In genomic region chr7:39379416-39379815, GRCh38 we compare ENCODE assay signal across 17 cellular contexts.
DNase-seq lines count a peak whose midpoint lies in the region; TF ChIP-seq lines count a peak whose summit lies in the region.
"Had no signal": no experiment of that assay in that cellular context is flagged by ENCODE, and none has a peak within 500 bp of the region (broad histone marks: within the 10 kb centered on the region; RNA-seq: fewer than 3 reads in every experiment).

No MANE protein-coding gene starts in this region.

- peaks cover under 1% of the 10 kb centered on the region for H3K9me3 Mint-ChIP-seq in glutamatergic neuron (ENCODE audit: unreplicated experiment)

- H3K9me3 ChIP-seq in smooth muscle cell (replicated peaks; ENCODE audit: low read depth) = no peaks in the 10 kb centered on the region
- H3K9me3 ChIP-seq: BE2C, Caco-2, HAP-1 had no signal

- H3K4me1 Mint-ChIP-seq in glutamatergic neuron (ENCODE audit: low read depth, unreplicated experiment) = peaks cover 1% of the 10 kb centered on the region
- H3K4me1 Mint-ChIP-seq: CD4-positive, CD25-positive, alpha-beta regulatory T cell; CD8-positive, alpha-beta memory T cell; IgD-negative memory B cell had no signal

- no peak overlapping the region for H3K9ac ChIP-seq in smooth muscle cell (ENCODE audit: low read depth)
- H3K9ac ChIP-seq: GM23248 had no signal

- H3K27ac Mint-ChIP-seq in glutamatergic neuron (ENCODE audit: unreplicated experiment) = no peak overlapping the region
- H3K27ac Mint-ChIP-seq: CD4-positive, CD25-positive, alpha-beta regulatory T cell; CD8-positive, alpha-beta memory T cell; IgD-negative memory B cell had no signal

- H3K36me3 ChIP-seq in smooth muscle cell (ENCODE audit: low read depth) = no peaks in the 10 kb centered on the region
- H3K36me3 ChIP-seq: BE2C, HAP-1 had no signal

- H3F3A ChIP-seq in smooth muscle cell (ENCODE audit: low read depth) = no peaks in the 10 kb centered on the region

- H3K4me2 ChIP-seq in smooth muscle cell = peak overlapping the region; percentile 11

- no peaks in the 10 kb centered on the region for H3K27me3 Mint-ChIP-seq in glutamatergic neuron (ENCODE audit: unreplicated experiment)

- DNase-seq in A172 (ENCODE audit: low spot score) = peak; percentile 50
- DNase-seq in M059J (ENCODE audit: low read depth) = peak; percentile 76
- peak; percentile 13 for DNase-seq in foreskin melanocyte
- DNase-seq in smooth muscle cell (lab: John Stamatoyannopoulos, UW; ENCODE audit: unreplicated experiment) = no peak
- DNase-seq in glutamatergic neuron = no peak
- DNase-seq in amygdala (lab: John Stamatoyannopoulos, UW) = no peak
- DNase-seq: ACHN; BE2C; C1 segment of cervical spinal cord; Caco-2; CD4-positive, CD25-positive, alpha-beta regulatory T cell; CD8-positive, alpha-beta memory T cell; DMS79; GDM1; GM23248 had no signal

- H2AFZ ChIP-seq in smooth muscle cell (ENCODE audit: low read depth) = no peak overlapping the region
- H2AFZ ChIP-seq: GM23248 had no signal

- TF ChIP-seq CTCF in smooth muscle cell (IDR thresholded peaks at IDR 0.05; ENCODE audit: borderline replicate concordance, insufficient read depth, poor library complexity, severe bottlenecking) (no peak), glutamatergic neuron (IDR thresholded peaks at IDR 0.05; ENCODE audit: partially characterized antibody, unreplicated experiment) (no peak)

- WGBS in smooth muscle cell (ENCODE audit: low lambda C conversion rate) = 68% methylated on average over 5 of the region's 5 CpGs

- H4K20me1 ChIP-seq in smooth muscle cell (ENCODE audit: low read depth) = no peaks in the 10 kb centered on the region

- no peak overlapping the region for H3K4me3 Mint-ChIP-seq in glutamatergic neuron (ENCODE audit: unreplicated experiment)
- H3K4me3 Mint-ChIP-seq: CD4-positive, CD25-positive, alpha-beta regulatory T cell; CD8-positive, alpha-beta memory T cell; IgD-negative memory B cell had no signal

- H3K27ac ChIP-seq in smooth muscle cell (ENCODE audit: low read depth) = no peak overlapping the region
- H3K27ac ChIP-seq: GM23248 had no signal

- no peaks in the 10 kb centered on the region for H3K27me3 ChIP-seq in smooth muscle cell (ENCODE audit: low read depth)

- peaks cover 5% of the 10 kb centered on the region for H3K36me3 Mint-ChIP-seq in glutamatergic neuron (ENCODE audit: unreplicated experiment)
- H3K36me3 Mint-ChIP-seq: CD4-positive, CD25-positive, alpha-beta regulatory T cell; CD8-positive, alpha-beta memory T cell had no signal

- H3K79me2 ChIP-seq in smooth muscle cell (ENCODE audit: low read depth) = no peaks in the 10 kb centered on the region

- no peak overlapping the region for H3K4me3 ChIP-seq in smooth muscle cell
- H3K4me3 ChIP-seq: GM23248, HAP-1 had no signal

- H3K4me1 ChIP-seq in smooth muscle cell (ENCODE audit: low read depth) = no peaks in the 10 kb centered on the region
- H3K4me1 ChIP-seq: BE2C, Caco-2, HAP-1 had no signal

Comparison
In these comparisons a context has a peak if more than half of its experiments do, and no peak if none do; other contexts are left out.
1. DNase-seq: peak in A172 (single experiment), M059J (single experiment) and foreskin melanocyte (single experiment); none in smooth muscle cell (single experiment), glutamatergic neuron (single experiment) and amygdala (0 of 56).